Comparison of ENCODE assay signal across 19 cellular contexts in genomic region chr13:97252735-97253134, GRCh38. TPM values are rescaled to one million over a fixed set of nuclear protein-coding genes. Genes with fewer than 3 reads are reported as not detected.
DNase-seq lines count a peak whose midpoint lies in the region; ATAC-seq and TF ChIP-seq lines count a peak whose summit lies in the region.
"Had no signal": no experiment of that assay in that cellular context is flagged by ENCODE, and none has a peak within 500 bp of the region (broad histone marks: within the 10 kb centered on the region; RNA-seq: fewer than 3 reads in every experiment).

No MANE protein-coding gene starts in this region.

- BruUV-seq in MCF 10A (replicated peaks; lab: Mats Ljungman, UMichigan), result no TSS peak

- POLR2A ChIA-PET in MCF 10A (lab: Yijun Ruan, JAX), result interaction anchor here (0.6 to 10.0 kb wide), 7 partner anchors 16 to 127 kb away, joined by 3 to 223 read pairs (median 3); partner anchors contain the start of gene MBNL2

- no peaks in the 10 kb centered on the region for H3K27me3 ChIP-seq in tibial nerve
- no peaks in the 10 kb centered on the region for H3K27me3 ChIP-seq in spleen (replicated peaks in 1 of 7)
- H3K27me3 ChIP-seq: MG63 had no signal

- intact Hi-C loops in MCF 10A (cut with micrococcal nuclease), result no loop called here
- intact Hi-C loops in spleen (cut with DNase I; ENCODE audit: low total_unique reads), result no loop called here

- H3K4me3 ChIP-seq in tibial nerve (no peak overlapping the region), spleen (no peak overlapping the region)
- H3K4me3 ChIP-seq: MG63 had no signal

- 71 to 80% methylated on average over 1 of the region's 1 CpG for WGBS in tibial nerve, 2 donors
- WGBS in spleen, 5 donors, result 89 to 98% (median 92%) methylated on average over 1 of the region's 1 CpG

- CTCF ChIA-PET in MCF 10A (lab: Yijun Ruan, JAX), result interaction anchor here (0.5 to 0.6 kb wide), 2 partner anchors 9 to 17 kb away, joined by 3 to 4 read pairs; no protein-coding TSS in a partner anchor

- H3K4me1 Mint-ChIP-seq in osteocyte (ENCODE audit: unreplicated experiment) (peaks cover 83% of the 10 kb centered on the region), MCF 10A (ENCODE audit: insufficient read depth, unreplicated experiment) (peaks cover 52% of the 10 kb centered on the region)

- no peaks in the 10 kb centered on the region for H3K9me3 ChIP-seq in tibial nerve
- H3K9me3 ChIP-seq in spleen, result no peaks in the 10 kb centered on the region
- H3K9me3 ChIP-seq: MG63 had no signal

- H3K27ac Mint-ChIP-seq in osteocyte (ENCODE audit: unreplicated experiment), result peak overlapping the region; percentile 59
- no peak overlapping the region for H3K27ac Mint-ChIP-seq in MCF 10A (ENCODE audit: low read depth, unreplicated experiment)
- H3K27ac Mint-ChIP-seq: CD14-positive monocyte, IgD-negative memory B cell had no signal

- H3K36me3 ChIP-seq in tibial nerve (no peaks in the 10 kb centered on the region), spleen (no peaks in the 10 kb centered on the region)

- H3K4me3 Mint-ChIP-seq in osteocyte (ENCODE audit: unreplicated experiment), result no peak overlapping the region
- H3K4me3 Mint-ChIP-seq in MCF 10A (ENCODE audit: unreplicated experiment), result no peak overlapping the region
- H3K4me3 Mint-ChIP-seq: CD14-positive monocyte, IgD-negative memory B cell had no signal

- H3K27me3 Mint-ChIP-seq in osteocyte (ENCODE audit: unreplicated experiment) (no peaks in the 10 kb centered on the region), MCF 10A (ENCODE audit: insufficient read depth, unreplicated experiment) (no peaks in the 10 kb centered on the region)
- H3K27me3 Mint-ChIP-seq: IgD-negative memory B cell had no signal

- no peak for TF ChIP-seq CTCF in osteocyte (IDR thresholded peaks at IDR 0.05)
- no peak for TF ChIP-seq CTCF in tibial nerve (IDR thresholded peaks at IDR 0.05)
- TF ChIP-seq CTCF in MCF 10A (IDR thresholded peaks at IDR 0.05; ENCODE audit: unreplicated experiment), result no peak
- no peak for TF ChIP-seq CTCF in spleen (IDR thresholded peaks at IDR 0.05 in 8 of 11, conservative IDR thresholded peaks at IDR 0.05 in 3 of 11)

- no peaks in the 10 kb centered on the region for H3K36me3 Mint-ChIP-seq in osteocyte (ENCODE audit: unreplicated experiment)
- no peaks in the 10 kb centered on the region for H3K36me3 Mint-ChIP-seq in MCF 10A (ENCODE audit: insufficient read depth, unreplicated experiment)

- H3K9me3 Mint-ChIP-seq in osteocyte (ENCODE audit: unreplicated experiment) (no peaks in the 10 kb centered on the region), MCF 10A (ENCODE audit: unreplicated experiment) (no peaks in the 10 kb centered on the region)

- H3K27ac ChIP-seq in tibial nerve, result peak overlapping the region in 3 of 4 donors; percentile 10 to 45 (median 41)
- H3K27ac ChIP-seq in spleen, result no peak overlapping the region
- H3K27ac ChIP-seq: RWPE1 had no signal

- no peak for TF ChIP-seq EP300 in tibial nerve (IDR thresholded peaks at IDR 0.05)

- H3K4me1 ChIP-seq in tibial nerve (peaks cover 4 to 90% (median 65%) of the 10 kb centered on the region in 4 donors), spleen (peaks cover 4 to 57% (median 23%) of the 10 kb centered on the region in 6 donors)

- TF ChIP-seq POLR2A in tibial nerve (IDR thresholded peaks at IDR 0.05), result no peak
- TF ChIP-seq POLR2A in spleen (IDR thresholded peaks at IDR 0.05), result no peak

- peak; percentile 77 for DNase-seq in NCI-H2171 treated with DMSO at 0.1 percent for 48 hours (lab: John Stamatoyannopoulos, UW)
- no peak for DNase-seq in osteocyte (ENCODE audit: extremely low spot score, unreplicated experiment)
- no peak for DNase-seq in tibial nerve (ENCODE audit: low spot score in 2 of 2)
- DNase-seq in MCF 10A (ENCODE audit: unreplicated experiment), result no peak
- DNase-seq in spleen, result no peak
- DNase-seq: DMS79 treated with DMSO at 0.1 percent for 48 hours, GOT3, Karpas-422, MG63, NCI-H1092 treated with DMSO at 0.1 percent for 48 hours, NCI-H2081, NCI-H510A, SIG-M5, SW 1271 had no signal

- ATAC-seq in SK-N-SH treated with all-trans-retinoic acid at 6 μM for 48 hours, result no peak
- no peak for ATAC-seq in HG03025 (IDR thresholded peaks at IDR 0.05; ENCODE audit: low FRiP score, unreplicated experiment)

TF ChIP-seq in SK-N-SH treated with all-trans-retinoic acid at 6 μM for 48 hours, 23 proteins besides CTCF, POLR2A, EP300 and RAD21:
- TF ChIP-seq PPARA (CRISPR knock-in tag; IDR thresholded peaks at IDR 0.05; ENCODE audit: borderline replicate concordance) (no peak), ZFP3 (CRISPR knock-in tag; IDR thresholded peaks at IDR 0.05) (no peak), CSRNP3 (CRISPR knock-in tag; IDR thresholded peaks at IDR 0.05) (no peak), TOX (CRISPR knock-in tag; IDR thresholded peaks at IDR 0.05; ENCODE audit: borderline replicate concordance) (no peak), ISL1 (CRISPR knock-in tag; IDR thresholded peaks at IDR 0.05) (peak; percentile 51)
- TF ChIP-seq, protein P1, sequence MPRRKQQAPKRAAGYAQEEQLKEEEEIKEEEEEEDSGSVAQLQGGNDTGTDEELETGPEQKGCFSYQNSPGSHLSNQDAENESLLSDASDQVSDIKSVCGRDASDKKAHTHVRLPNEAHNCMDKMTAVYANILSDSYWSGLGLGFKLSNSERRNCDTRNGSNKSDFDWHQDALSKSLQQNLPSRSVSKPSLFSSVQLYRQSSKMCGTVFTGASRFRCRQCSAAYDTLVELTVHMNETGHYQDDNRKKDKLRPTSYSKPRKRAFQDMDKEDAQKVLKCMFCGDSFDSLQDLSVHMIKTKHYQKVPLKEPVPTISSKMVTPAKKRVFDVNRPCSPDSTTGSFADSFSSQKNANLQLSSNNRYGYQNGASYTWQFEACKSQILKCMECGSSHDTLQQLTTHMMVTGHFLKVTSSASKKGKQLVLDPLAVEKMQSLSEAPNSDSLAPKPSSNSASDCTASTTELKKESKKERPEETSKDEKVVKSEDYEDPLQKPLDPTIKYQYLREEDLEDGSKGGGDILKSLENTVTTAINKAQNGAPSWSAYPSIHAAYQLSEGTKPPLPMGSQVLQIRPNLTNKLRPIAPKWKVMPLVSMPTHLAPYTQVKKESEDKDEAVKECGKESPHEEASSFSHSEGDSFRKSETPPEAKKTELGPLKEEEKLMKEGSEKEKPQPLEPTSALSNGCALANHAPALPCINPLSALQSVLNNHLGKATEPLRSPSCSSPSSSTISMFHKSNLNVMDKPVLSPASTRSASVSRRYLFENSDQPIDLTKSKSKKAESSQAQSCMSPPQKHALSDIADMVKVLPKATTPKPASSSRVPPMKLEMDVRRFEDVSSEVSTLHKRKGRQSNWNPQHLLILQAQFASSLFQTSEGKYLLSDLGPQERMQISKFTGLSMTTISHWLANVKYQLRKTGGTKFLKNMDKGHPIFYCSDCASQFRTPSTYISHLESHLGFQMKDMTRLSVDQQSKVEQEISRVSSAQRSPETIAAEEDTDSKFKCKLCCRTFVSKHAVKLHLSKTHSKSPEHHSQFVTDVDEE (CRISPR knock-in tag; IDR thresholded peaks at IDR 0.05), result no peak
- TF ChIP-seq, protein P2, sequence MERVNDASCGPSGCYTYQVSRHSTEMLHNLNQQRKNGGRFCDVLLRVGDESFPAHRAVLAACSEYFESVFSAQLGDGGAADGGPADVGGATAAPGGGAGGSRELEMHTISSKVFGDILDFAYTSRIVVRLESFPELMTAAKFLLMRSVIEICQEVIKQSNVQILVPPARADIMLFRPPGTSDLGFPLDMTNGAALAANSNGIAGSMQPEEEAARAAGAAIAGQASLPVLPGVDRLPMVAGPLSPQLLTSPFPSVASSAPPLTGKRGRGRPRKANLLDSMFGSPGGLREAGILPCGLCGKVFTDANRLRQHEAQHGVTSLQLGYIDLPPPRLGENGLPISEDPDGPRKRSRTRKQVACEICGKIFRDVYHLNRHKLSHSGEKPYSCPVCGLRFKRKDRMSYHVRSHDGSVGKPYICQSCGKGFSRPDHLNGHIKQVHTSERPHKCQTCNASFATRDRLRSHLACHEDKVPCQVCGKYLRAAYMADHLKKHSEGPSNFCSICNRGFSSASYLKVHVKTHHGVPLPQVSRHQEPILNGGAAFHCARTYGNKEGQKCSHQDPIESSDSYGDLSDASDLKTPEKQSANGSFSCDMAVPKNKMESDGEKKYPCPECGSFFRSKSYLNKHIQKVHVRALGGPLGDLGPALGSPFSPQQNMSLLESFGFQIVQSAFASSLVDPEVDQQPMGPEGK (CRISPR knock-in tag; IDR thresholded peaks at IDR 0.05; ENCODE audit: borderline replicate concordance), result 0 out of 2 replicates have a peak, but pooled peaks have one; percentile 17

RNA-seq across cellular contexts. Expression of gene MBNL2, which starts 30.6 kb away (rescaled TPM):
- 66.6 and 71.8 TPM in 2 replicates for total RNA-seq in osteocyte
- total RNA-seq in tibial nerve, result 100 to 1,000 TPM in 2 of 4 donors, 10 to 100 TPM in 2; 87.9 to 126 (median 95.5) TPM
- total RNA-seq in MCF 10A (2022), result 74.3 and 85.8 TPM in 2 replicates
- total RNA-seq in spleen, result 10 to 100 TPM; 28.2 to 56.3 (median 40.4) TPM
- 1 to 10 TPM; 7.0 to 7.7 (median 7.4) TPM for polyA plus RNA-seq in spleen

Comparison
In these comparisons a context has a peak if more than half of its experiments do, and no peak if none do; other contexts are left out.
1. H3K27ac ChIP-seq: peak in tibial nerve (3 of 4); none in spleen (0 of 8).